In the genomic region with DNA sequence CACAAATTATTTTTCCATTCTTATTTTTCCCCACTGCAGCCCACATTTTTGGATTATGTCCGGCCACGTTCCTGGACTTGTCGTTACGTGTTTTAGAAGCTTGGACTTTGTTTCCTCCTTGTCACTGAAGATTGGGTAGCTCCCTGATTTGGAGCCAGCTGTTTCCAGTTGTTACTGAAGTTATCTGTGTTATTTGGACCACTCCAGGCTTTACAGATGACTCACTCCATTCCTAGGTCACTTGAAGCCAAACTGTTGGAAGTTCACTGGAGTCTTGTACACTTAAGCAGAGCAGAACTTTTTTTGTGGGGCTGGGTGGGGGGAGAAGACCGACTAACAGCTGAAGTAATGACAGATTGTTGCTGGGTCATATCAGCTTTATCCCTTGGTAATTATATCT, we compare ENCODE assay signal across 13 cellular contexts. TPM values are rescaled to one million over a fixed set of nuclear protein-coding genes. Genes with fewer than 3 reads are reported as not detected.
A peak's percentile ranks its signal among the peaks of the same experiment; 100 is the strongest.
DNase-seq lines count a peak whose midpoint lies in the region; ATAC-seq and TF ChIP-seq lines count a peak whose summit lies in the region.
"Had no signal": no experiment of that assay in that cellular context is flagged by ENCODE, and none has a peak within 500 bp of the region (broad histone marks: within the 10 kb centered on the region; RNA-seq: fewer than 3 reads in every experiment).

No MANE protein-coding gene starts in this region.

- H3K4me3 ChIP-seq in AG04450 (ENCODE audit: low read depth, low read length) (no peak overlapping the region), fibroblast of pulmonary artery (replicated peaks; ENCODE audit: low read depth, low read length) (no peak overlapping the region), mucosa of descending colon (no peak overlapping the region)
- H3K4me3 ChIP-seq: HAP-1 had no signal

- no peak overlapping the region for H3K4me3 Mint-ChIP-seq in activated CD8-positive, alpha-beta T cell treated with anti-CD3 and anti-CD28 coated beads for 36 hours
- H3K4me3 Mint-ChIP-seq: activated naive CD4-positive, alpha-beta T cell treated with anti-CD3 and anti-CD28 coated beads, Interleukin-2, amount 50 U/mL, for 24 hours had no signal

- H3K36me3 ChIP-seq in mucosa of descending colon (ENCODE audit: low read depth) = no peaks in the 10 kb centered on the region

- H3K27ac ChIP-seq in AG04450 (ENCODE audit: low read depth, low read length) (no peak overlapping the region), RWPE1 (no peak overlapping the region)

- DNase-seq in AG04450 (ENCODE audit: low read depth, low spot score) (peak; percentile 56), RWPE1 (ENCODE audit: low spot score) (peak; percentile 5), fibroblast of pulmonary artery (ENCODE audit: low read depth) (peak; percentile 80), mucosa of descending colon (peak in 1 of 3 donors; percentile 24), KG1 (lab: John Stamatoyannopoulos, UW) (no peak)
- no peak for DNase-seq in activated CD8-positive, alpha-beta T cell treated with anti-CD3 and anti-CD28 coated beads for 36 hours
- DNase-seq: activated CD4-positive, alpha-beta T cell treated with anti-CD3 and anti-CD28 coated beads, Interleukin-2, amount 50 U/mL, for 4 hours; SW 1271 had no signal

- CTCF ChIA-PET in AG04450 (lab: Charles Lee) = interaction anchor here (0.8 to 1.0 kb wide), 2 partner anchors 16 to 248 kb away, joined by 3 read pairs; no protein-coding TSS in a partner anchor
- CTCF ChIA-PET in RWPE1 (lab: Yijun Ruan, JAX) = interaction anchor here (0.6 kb wide), 1 partner anchor 1941 kb away, joined by 3 read pairs; no protein-coding TSS in a partner anchor
- CTCF ChIA-PET in activated CD8-positive, alpha-beta T cell treated with anti-CD3 and anti-CD28 coated beads for 36 hours (lab: Charles Lee) = no interaction called here

- intact Hi-C loops in mucosa of descending colon (cut with DNase I, micrococcal nuclease) = no loop called here
- intact Hi-C loops in activated CD8-positive, alpha-beta T cell treated with anti-CD3 and anti-CD28 coated beads for 36 hours (cut with micrococcal nuclease) = no loop called here

- peaks cover 27% of the 10 kb centered on the region for H3K36me3 Mint-ChIP-seq in activated CD8-positive, alpha-beta T cell treated with anti-CD3 and anti-CD28 coated beads for 36 hours (ENCODE audit: low read depth)

- POLR2A ChIA-PET in AG04450 (lab: Yijun Ruan, JAX) = interaction anchor here (0.7 to 1.2 kb wide), 4 partner anchors 9 to 60 kb away, joined by 3 to 5 read pairs (median 4); a partner anchor contains a TSS
- POLR2A ChIA-PET in RWPE1 (lab: Yijun Ruan, JAX; ENCODE audit: low non-redundant PET) = no interaction called here
- POLR2A ChIA-PET in activated CD8-positive, alpha-beta T cell treated with anti-CD3 and anti-CD28 coated beads for 36 hours (lab: Charles Lee) = interaction anchor here (1.3 kb wide), 1 partner anchor 12 kb away, joined by 3 read pairs; a partner anchor contains a TSS

- no peaks in the 10 kb centered on the region for H3K27me3 Mint-ChIP-seq in activated CD8-positive, alpha-beta T cell treated with anti-CD3 and anti-CD28 coated beads for 36 hours
- H3K27me3 Mint-ChIP-seq: activated naive CD4-positive, alpha-beta T cell treated with anti-CD3 and anti-CD28 coated beads, Interleukin-2, amount 50 U/mL, for 24 hours had no signal

- TF ChIP-seq CTCF in AG04450 (IDR thresholded peaks at IDR 0.05; ENCODE audit: low read depth, low read length) = no peak
- no peak for TF ChIP-seq CTCF in RWPE1 (conservative IDR thresholded peaks at IDR 0.05; ENCODE audit: low read depth)
- TF ChIP-seq CTCF in fibroblast of pulmonary artery (IDR thresholded peaks at IDR 0.05; ENCODE audit: low read length, missing control alignments) = no peak
- TF ChIP-seq CTCF in mucosa of descending colon (IDR thresholded peaks at IDR 0.05) = no peak
- TF ChIP-seq CTCF in activated CD8-positive, alpha-beta T cell treated with anti-CD3 and anti-CD28 coated beads for 36 hours (IDR thresholded peaks at IDR 0.05) = no peak

- ATAC-seq in mucosa of descending colon (peak; percentile 35), HG03457 (IDR thresholded peaks at IDR 0.05; ENCODE audit: unreplicated experiment) (no peak), GM21367 (IDR thresholded peaks at IDR 0.05; ENCODE audit: unreplicated experiment) (no peak)
- ATAC-seq in activated CD8-positive, alpha-beta T cell treated with anti-CD3 and anti-CD28 coated beads for 36 hours = no peak

- H3K9me3 Mint-ChIP-seq in activated CD8-positive, alpha-beta T cell treated with anti-CD3 and anti-CD28 coated beads for 36 hours = no peaks in the 10 kb centered on the region
- H3K9me3 Mint-ChIP-seq: activated naive CD4-positive, alpha-beta T cell treated with anti-CD3 and anti-CD28 coated beads, Interleukin-2, amount 50 U/mL, for 24 hours had no signal

- no peak overlapping the region for H3K27ac Mint-ChIP-seq in activated CD8-positive, alpha-beta T cell treated with anti-CD3 and anti-CD28 coated beads for 36 hours

- no peaks in the 10 kb centered on the region for H3K4me1 ChIP-seq in mucosa of descending colon (ENCODE audit: low read depth)
- H3K4me1 ChIP-seq: HAP-1 had no signal

- peaks cover 7% of the 10 kb centered on the region for H3K4me1 Mint-ChIP-seq in activated CD8-positive, alpha-beta T cell treated with anti-CD3 and anti-CD28 coated beads for 36 hours (ENCODE audit: low read depth)

- H3K9me3 ChIP-seq in AG04450 (ENCODE audit: control insufficient read depth, insufficient read depth, low read length) = no peaks in the 10 kb centered on the region
- no peaks in the 10 kb centered on the region for H3K9me3 ChIP-seq in mucosa of descending colon
- H3K9me3 ChIP-seq: HAP-1 had no signal

- H3K27me3 ChIP-seq in AG04450 (ENCODE audit: control insufficient read depth, insufficient read depth, low read length) = no peaks in the 10 kb centered on the region

RNA-seq across cellular contexts. Expression of a gene that starts 12.2 kb away (rescaled TPM):
- polyA plus RNA-seq in AG04450 (2011; rRNA removed) = 0.27 TPM in 1 of 2 replicates, not detected in the other
- 0.64 and 0.87 TPM in 2 replicates for polyA minus RNA-seq in AG04450 (2011; rRNA and poly(A)+ RNA removed)
- total RNA-seq in mucosa of descending colon = 10 to 100 TPM in 2 of 3 donors, 1 to 10 TPM in 1; 5.6 to 21.1 (median 10.2) TPM
- total RNA-seq in activated CD8-positive, alpha-beta T cell treated with anti-CD3 and anti-CD28 coated beads for 36 hours = 1 to 10 TPM in 1 of 2 experiments, under 1 TPM in 1; 0.27 to 1.5 TPM
- total RNA-seq: NCI-H460 had no signal

RNA-seq across cellular contexts. Expression of a gene that starts 59.9 kb away (rescaled TPM):
- polyA plus RNA-seq in AG04450 (2011; rRNA removed) = 39.2 and 54.2 TPM in 2 replicates
- 29.8 and 63.5 TPM in 2 replicates for polyA minus RNA-seq in AG04450 (2011; rRNA and poly(A)+ RNA removed)
- 10 to 100 TPM; 25.1 to 32.6 (median 28.6) TPM for total RNA-seq in mucosa of descending colon
- total RNA-seq in activated CD8-positive, alpha-beta T cell treated with anti-CD3 and anti-CD28 coated beads for 36 hours = 10 to 100 TPM; 58.0 to 58.7 TPM

Comparison
In these comparisons a context has a peak if more than half of its experiments do, and no peak if none do; other contexts are left out.
1. DNase-seq: peak in AG04450 (single experiment), RWPE1 (single experiment) and fibroblast of pulmonary artery (single experiment); none in KG1 (single experiment) and activated CD8-positive, alpha-beta T cell treated with anti-CD3 and anti-CD28 coated beads for 36 hours (single experiment).